ENCODE assay signal across 15 cellular contexts in the genomic region with DNA sequence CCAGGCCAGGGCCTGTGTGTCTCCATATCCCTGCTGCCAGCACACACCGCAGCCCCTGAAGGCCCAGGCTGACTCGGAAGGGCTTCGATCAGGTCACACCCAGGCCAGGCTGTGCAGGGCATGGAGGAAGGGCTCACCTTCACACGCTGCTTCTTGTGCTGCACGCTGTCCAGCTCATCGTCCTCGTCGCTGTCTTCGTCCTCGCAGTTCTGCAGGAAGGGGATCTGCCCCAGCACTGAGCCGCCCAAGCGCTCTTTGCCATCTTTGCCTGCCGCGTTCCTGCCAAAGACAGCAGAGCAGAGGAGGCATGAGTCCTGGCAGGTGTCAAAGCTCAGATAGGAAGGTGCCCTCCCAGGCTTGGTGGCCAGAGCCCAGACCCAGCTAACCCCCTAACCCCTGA. TPM values are rescaled to one million over a fixed set of nuclear protein-coding genes. Genes with fewer than 3 reads are reported as not detected.
A peak's percentile ranks its signal among the peaks of the same experiment; 100 is the strongest.
DNase-seq lines count a peak whose midpoint lies in the region; ATAC-seq and TF ChIP-seq lines count a peak whose summit lies in the region.
"Had no signal": no experiment of that assay in that cellular context is flagged by ENCODE, and none has a peak within 500 bp of the region (broad histone marks: within the 10 kb centered on the region; RNA-seq: fewer than 3 reads in every experiment).

No MANE protein-coding gene starts in this region.

- H3K79me2 ChIP-seq in PC-3 (ENCODE audit: low read length) (peaks cover 54% of the 10 kb centered on the region), trophoblast cell (ENCODE audit: control insufficient read depth, insufficient read depth, low read length, poor library complexity) (no peaks in the 10 kb centered on the region)

- peaks cover 72% of the 10 kb centered on the region for H3K36me3 Mint-ChIP-seq in endodermal cell (ENCODE audit: low read depth)
- H3K36me3 Mint-ChIP-seq: activated naive CD8-positive, alpha-beta T cell had no signal

- POLR2A ChIA-PET in PC-3 (lab: Charles Lee; ENCODE audit: unreplicated experiment): no interaction called here

- TF ChIP-seq POLR2A in tibial nerve (IDR thresholded peaks at IDR 0.05): no peak

- TF ChIP-seq CTCF in PC-3 (conservative IDR thresholded peaks at IDR 0.05; ENCODE audit: low read depth, low read length): no peak
- no peak for TF ChIP-seq CTCF in endodermal cell (conservative IDR thresholded peaks at IDR 0.05)
- no peak for TF ChIP-seq CTCF in tibial nerve (IDR thresholded peaks at IDR 0.05)

- no peaks in the 10 kb centered on the region for H3K9me3 ChIP-seq in BLaER1 treated with 17β-estradiol and CSF1 and Interleukin-3, amounts not matched to agents 10 nM and 100 nM (replicated peaks in 1 of 11)
- H3K9me3 ChIP-seq in PC-3 (ENCODE audit: low read length) (no peaks in the 10 kb centered on the region), endodermal cell (ENCODE audit: control insufficient read depth, low read length) (no peaks in the 10 kb centered on the region), trophoblast cell (ENCODE audit: insufficient read depth, low read depth, low read length) (peaks cover 2% of the 10 kb centered on the region), tibial nerve (no peaks in the 10 kb centered on the region)

- no peak overlapping the region for H3K4me3 Mint-ChIP-seq in endodermal cell
- H3K4me3 Mint-ChIP-seq: activated naive CD8-positive, alpha-beta T cell had no signal

- H3K27ac Mint-ChIP-seq in endodermal cell: peak overlapping the region; percentile 61

- 94% methylated on average over 12 to 14 of the region's 14 CpGs for WGBS in endodermal cell (ENCODE audit: insufficient coverage in 1 of 2, insufficient read length in 1 of 2), 2 experiments
- WGBS in trophoblast cell (ENCODE audit: extremely low coverage, insufficient coverage, insufficient read length): no CpG with 5 or more reads among the region's 14 CpGs
- 94% methylated on average over 13 to 14 of the region's 14 CpGs for WGBS in tibial nerve, 2 donors

- H4K20me1 ChIP-seq in BLaER1 treated with 17β-estradiol and CSF1 and Interleukin-3, amounts not matched to agents 10 nM and 100 nM: peaks cover 87 to 100% (median 100%) of the 10 kb centered on the region in 11 experiments
- peaks cover 11% of the 10 kb centered on the region; the same call in 1 of the 2 replicates for H4K20me1 ChIP-seq in PC-3 (ENCODE audit: low read length)

- peaks cover 82 to 100% (median 92%) of the 10 kb centered on the region in 10 experiments for H3K4me1 ChIP-seq in BLaER1 treated with 17β-estradiol and CSF1 and Interleukin-3, amounts not matched to agents 10 nM and 100 nM
- H3K4me1 ChIP-seq in PC-3 (ENCODE audit: insufficient read depth, low read length) (peaks cover 43% of the 10 kb centered on the region), endodermal cell (ENCODE audit: control insufficient read depth, insufficient read depth, low read length) (no peaks in the 10 kb centered on the region), trophoblast cell (ENCODE audit: control insufficient read depth in 1 of 2, insufficient read depth in 2 of 2, low read length in 2 of 2) (peaks cover 13 to 17% of the 10 kb centered on the region in 2 experiments), tibial nerve (peaks cover 0 to 88% (median 16%) of the 10 kb centered on the region in 4 donors)

- H4K8ac ChIP-seq in trophoblast cell (ENCODE audit: low read depth, low read length): no peak overlapping the region

- CTCF ChIA-PET in PC-3 (lab: Charles Lee): interaction anchor here (1.0 kb wide), 1 partner anchor 9 kb away, joined by 3 read pairs; no protein-coding TSS in a partner anchor

- peaks cover 3% of the 10 kb centered on the region for H3K79me1 ChIP-seq in trophoblast cell (ENCODE audit: low read length)

- DNase-seq in PC-3 (no peak), endodermal cell (no peak), trophoblast cell (no peak), G401 (ENCODE audit: low spot score) (no peak), tibial nerve (ENCODE audit: low spot score in 2 of 2) (no peak), cerebellar nuclear complex (lab: John Stamatoyannopoulos, UW) (no peak), SKM-1 treated with dmso at 0.1 percent for 144 hours (lab: John Stamatoyannopoulos, UW; ENCODE audit: unreplicated experiment) (no peak)
- DNase-seq: activated CD4-positive, alpha-beta T cell treated with anti-CD3 and anti-CD28 coated beads for 4 hours; activated T-cell treated with anti-CD3 and anti-CD28 coated beads for 4 hours; effector memory CD4-positive, alpha-beta T cell; NCI-H1930; NCI-H446 treated with DMSO at 0.1 percent for 48 hours; stimulated activated naive CD8-positive, alpha-beta T cell treated with anti-CD3 and anti-CD28 coated beads, Interleukin-15, Interleukin-2, amounts not matched to agents 100 U/mL and 50 U/mL, for 24 hours had no signal

- peak overlapping the region; percentile 77 to 99 (median 95) for H3K4me2 ChIP-seq in BLaER1 treated with 17β-estradiol and CSF1 and Interleukin-3, amounts not matched to agents 10 nM and 100 nM
- peak overlapping the region; percentile 72 for H3K4me2 ChIP-seq in PC-3 (ENCODE audit: low read length)
- no peak overlapping the region for H3K4me2 ChIP-seq in trophoblast cell (ENCODE audit: low read length)

- H3K4me1 Mint-ChIP-seq in endodermal cell: no peaks in the 10 kb centered on the region

- H2BK120ac ChIP-seq in trophoblast cell (ENCODE audit: insufficient read depth, low read length, poor library complexity): no peak overlapping the region

- BruUV-seq in PC-3 (replicated peaks; lab: Mats Ljungman, UMichigan): no TSS peak

- H2BK5ac ChIP-seq in trophoblast cell (ENCODE audit: low read depth, low read length, poor library complexity): no peak overlapping the region

- H4K91ac ChIP-seq in trophoblast cell (ENCODE audit: low read depth, low read length): peak overlapping the region; percentile 11

- no peak overlapping the region for H3K4ac ChIP-seq in trophoblast cell (ENCODE audit: low read depth, low read length)

- no peaks in the 10 kb centered on the region for H3F3A ChIP-seq in PC-3 (ENCODE audit: low read length, unreplicated experiment)

- H2BK12ac ChIP-seq in trophoblast cell (ENCODE audit: low read length): no peak overlapping the region

- peak overlapping the region in 6 of 11 experiments; percentile 23 to 54 (median 48); a peak in 12 of 22 replicates for H3K27ac ChIP-seq in BLaER1 treated with 17β-estradiol and CSF1 and Interleukin-3, amounts not matched to agents 10 nM and 100 nM
- H3K27ac ChIP-seq in PC-3 (ENCODE audit: low read length) (peak overlapping the region; percentile 91), endodermal cell (ENCODE audit: low read depth, low read length) (no peak overlapping the region), trophoblast cell (ENCODE audit: low read depth, low read length) (no peak overlapping the region), tibial nerve (no peak overlapping the region)

- H3K9me3 Mint-ChIP-seq in endodermal cell: no peaks in the 10 kb centered on the region

- no peak overlapping the region for H4K12ac ChIP-seq in trophoblast cell (ENCODE audit: low read depth, low read length)

- H3K9ac ChIP-seq in BLaER1 treated with 17β-estradiol and CSF1 and Interleukin-3, amounts not matched to agents 10 nM and 100 nM: peak overlapping the region in 7 of 11 experiments; percentile 11 to 68 (median 42); a peak in 8 of 22 replicates
- peak overlapping the region; percentile 47 for H3K9ac ChIP-seq in PC-3 (ENCODE audit: low read length)
- H3K9ac ChIP-seq in endodermal cell (ENCODE audit: extremely low read depth, low read length, poor library complexity, severe bottlenecking): no peak overlapping the region
- H3K9ac ChIP-seq in trophoblast cell (ENCODE audit: low read length): no peak overlapping the region

- H3K27me3 ChIP-seq in BLaER1 treated with 17β-estradiol and CSF1 and Interleukin-3, amounts not matched to agents 10 nM and 100 nM: no peaks in the 10 kb centered on the region
- H3K27me3 ChIP-seq in PC-3 (ENCODE audit: low read length) (no peaks in the 10 kb centered on the region), endodermal cell (ENCODE audit: control insufficient read depth, insufficient read depth, low read length, poor library complexity, severe bottlenecking) (no peaks in the 10 kb centered on the region), trophoblast cell (ENCODE audit: insufficient read depth, low read length) (no peaks in the 10 kb centered on the region), tibial nerve (no peaks in the 10 kb centered on the region)

- peak overlapping the region; percentile 31 for H3K18ac ChIP-seq in trophoblast cell (ENCODE audit: low read length)

- no peak overlapping the region for H3K23ac ChIP-seq in trophoblast cell (ENCODE audit: low read length)

- peaks cover 66 to 100% (median 96%) of the 10 kb centered on the region in 11 experiments for H3K36me3 ChIP-seq in BLaER1 treated with 17β-estradiol and CSF1 and Interleukin-3, amounts not matched to agents 10 nM and 100 nM
- peaks cover 30% of the 10 kb centered on the region for H3K36me3 ChIP-seq in PC-3 (ENCODE audit: low read depth, low read length)
- H3K36me3 ChIP-seq in endodermal cell (ENCODE audit: control insufficient read depth, insufficient read depth, low read length): peaks cover 72% of the 10 kb centered on the region
- peaks cover 79% of the 10 kb centered on the region in 2 experiments for H3K36me3 ChIP-seq in trophoblast cell (ENCODE audit: control insufficient read depth in 1 of 2, insufficient read depth in 2 of 2, low read length in 2 of 2)
- peaks cover 0 to 90% (median 26%) of the 10 kb centered on the region in 3 donors for H3K36me3 ChIP-seq in tibial nerve

- H3K4me3 ChIP-seq in BLaER1 treated with 17β-estradiol and CSF1 and Interleukin-3, amounts not matched to agents 10 nM and 100 nM: no peak overlapping the region
- peak overlapping the region; percentile 13; the same call in 1 of the 2 replicates for H3K4me3 ChIP-seq in PC-3 (ENCODE audit: low read length)
- H3K4me3 ChIP-seq in endodermal cell (ENCODE audit: low read length): no peak overlapping the region
- H3K4me3 ChIP-seq in trophoblast cell (ENCODE audit: low read depth, low read length): no peak overlapping the region
- no peak overlapping the region for H3K4me3 ChIP-seq in tibial nerve

- no peaks in the 10 kb centered on the region for H3K9me2 ChIP-seq in PC-3 (replicated peaks; ENCODE audit: low read length)

- H3K27me3 Mint-ChIP-seq in endodermal cell (ENCODE audit: insufficient read depth): no peaks in the 10 kb centered on the region
- H3K27me3 Mint-ChIP-seq: activated naive CD8-positive, alpha-beta T cell had no signal

- no peak for ATAC-seq in PC-3
- ATAC-seq: stimulated activated naive CD8-positive, alpha-beta T cell treated with anti-CD3 and anti-CD28 coated beads, Interleukin-15, Interleukin-2, amounts not matched to agents 100 U/mL and 50 U/mL, for 24 hours had no signal

- no peak for TF ChIP-seq EP300 in tibial nerve (IDR thresholded peaks at IDR 0.05)

- no peak overlapping the region for H2AK5ac ChIP-seq in trophoblast cell (ENCODE audit: low read length)

- intact Hi-C loops in PC-3 (cut with micrococcal nuclease): loop anchor here (2.0 kb wide), 1 partner anchor 14 kb away; the partner anchor contains the start of gene PRKD2

- H2AFZ ChIP-seq in PC-3 (ENCODE audit: low read length): no peak overlapping the region
- H2AFZ ChIP-seq in trophoblast cell (ENCODE audit: insufficient read depth, low read length, poor library complexity): no peak overlapping the region

- in situ Hi-C loops in G401 (cut with HindIII; ENCODE audit: low sequenced_read_pairs): no loop called here

- H3K14ac ChIP-seq in trophoblast cell (ENCODE audit: low read length): no peak overlapping the region

RNA-seq across cellular contexts. Expression of gene PRKD2, which starts 13.7 kb away (rescaled TPM):
- 24.1 and 32.9 TPM in 2 replicates for total RNA-seq in PC-3 (2014; rRNA removed)
- total RNA-seq in endodermal cell: 10 to 100 TPM; 80.5 to 90.8 TPM
- polyA plus RNA-seq in endodermal cell (2013, experiment 1 of 2): 29.2 TPM
- 30.6 TPM for polyA plus RNA-seq in endodermal cell (2013, experiment 2 of 2)
- polyA plus RNA-seq in trophoblast cell (2013): 69.9 and 71.7 TPM in 2 replicates
- 14.6 and 19.9 TPM in 2 replicates for total RNA-seq in G401 (2014; rRNA removed; shearing (Covaris generic))
- 10 to 100 TPM; 21.0 to 36.1 (median 30.2) TPM for total RNA-seq in tibial nerve

RNA-seq across cellular contexts. Expression of gene FKRP, which starts 15.3 kb away (rescaled TPM):
- total RNA-seq in PC-3 (2014; rRNA removed) (14.3 and 18.4 TPM in 2 replicates), endodermal cell (10 to 100 TPM; 19.8 to 33.7 TPM), tibial nerve (10 to 100 TPM; 15.7 to 20.4 (median 17.7) TPM)
- 28.9 TPM for polyA plus RNA-seq in endodermal cell (2013, experiment 1 of 2)
- 25.7 TPM for polyA plus RNA-seq in endodermal cell (2013, experiment 2 of 2)
- polyA plus RNA-seq in trophoblast cell (2013): 20.5 TPM in 2 replicates
- total RNA-seq in G401 (2014; rRNA removed; shearing (Covaris generic)): 19.3 and 42.4 TPM in 2 replicates

RNA-seq across cellular contexts. Expression of gene STRN4, which starts 15.7 kb away (rescaled TPM):
- total RNA-seq in PC-3 (2014; rRNA removed): 62.7 and 83.9 TPM in 2 replicates
- 100 to 1,000 TPM; 142 to 155 TPM for total RNA-seq in endodermal cell
- 94.4 TPM for polyA plus RNA-seq in endodermal cell (2013, experiment 1 of 2)
- polyA plus RNA-seq in endodermal cell (2013, experiment 2 of 2): 83.3 TPM
- 65.1 and 66.3 TPM in 2 replicates for polyA plus RNA-seq in trophoblast cell (2013)
- total RNA-seq in G401 (2014; rRNA removed; shearing (Covaris generic)): 118 and 134 TPM in 2 replicates
- total RNA-seq in tibial nerve: 100 to 1,000 TPM in 1 of 4 donors, 10 to 100 TPM in 3; 77.4 to 127 (median 87.4) TPM

RNA-seq across cellular contexts. Expression of gene SLC1A5, which starts 57.8 kb away (rescaled TPM):
- total RNA-seq in PC-3 (2014; rRNA removed) (97.4 and 117 TPM in 2 replicates), endodermal cell (10 to 100 TPM; 77.6 to 78.1 TPM), tibial nerve (100 to 1,000 TPM in 1 of 4 donors, 10 to 100 TPM in 3; 76.8 to 107 (median 83.4) TPM)
- polyA plus RNA-seq in endodermal cell (2013, experiment 1 of 2): 81.2 TPM
- polyA plus RNA-seq in endodermal cell (2013, experiment 2 of 2): 60.6 TPM
- 134 and 139 TPM in 2 replicates for polyA plus RNA-seq in trophoblast cell (2013)
- total RNA-seq in G401 (2014; rRNA removed; shearing (Covaris generic)): 153 and 159 TPM in 2 replicates

Comparison
In these comparisons a context has a peak if more than half of its experiments do, and no peak if none do; other contexts are left out.
1. H3K27ac ChIP-seq: peak in BLaER1 treated with 17β-estradiol and CSF1 and Interleukin-3, amounts not matched to agents 10 nM and 100 nM (6 of 11) and PC-3 (single experiment); none in endodermal cell (single experiment), trophoblast cell (single experiment) and tibial nerve (0 of 4).
2. H3K9ac ChIP-seq: peak in BLaER1 treated with 17β-estradiol and CSF1 and Interleukin-3, amounts not matched to agents 10 nM and 100 nM (7 of 11) and PC-3 (single experiment); none in endodermal cell (single experiment) and trophoblast cell (single experiment).